In the genomic region with DNA sequence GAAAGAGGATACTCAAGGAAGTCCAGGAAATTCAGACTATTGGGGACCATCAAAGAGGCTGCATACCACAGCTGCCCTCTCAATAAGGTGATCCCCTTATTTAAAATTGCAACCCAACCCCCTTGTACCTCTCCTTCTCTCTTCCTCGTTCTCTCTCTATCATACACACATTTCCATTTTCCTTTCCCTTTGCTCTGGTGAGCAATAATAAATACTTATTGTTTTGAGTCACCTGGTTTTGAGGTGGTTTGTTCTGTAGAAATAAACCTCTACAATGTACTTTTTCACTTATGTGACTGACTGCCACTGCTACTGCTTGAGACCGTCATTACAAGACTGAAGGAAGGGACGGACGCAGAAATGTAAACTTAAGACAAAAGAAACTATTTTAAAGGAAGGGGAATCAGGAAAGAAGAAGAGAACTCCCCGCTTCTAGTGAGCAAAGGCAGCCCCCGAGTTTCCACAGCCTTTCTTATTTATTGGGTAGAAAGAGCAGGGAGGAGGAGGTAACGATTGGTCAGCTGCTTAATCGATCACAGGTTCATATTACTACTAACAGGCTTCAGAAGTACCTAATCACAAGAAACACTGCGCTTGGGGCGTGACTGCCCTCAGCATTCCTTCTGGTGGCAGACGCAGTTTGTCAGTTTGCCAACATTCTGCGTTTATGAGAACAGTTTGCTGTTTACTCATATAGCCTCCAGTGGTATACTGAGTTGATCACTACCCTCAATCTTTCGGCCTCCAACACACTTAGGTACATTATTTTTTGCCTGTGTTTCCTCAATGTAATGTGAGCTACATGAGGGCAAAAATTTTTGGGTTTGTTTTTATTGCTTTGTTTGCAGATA, we compare ENCODE assay signal across 16 cellular contexts. TPM values are rescaled to one million over a fixed set of nuclear protein-coding genes. Genes with fewer than 3 reads are reported as not detected.
DNase-seq lines count a peak whose midpoint lies in the region; ATAC-seq, FAIRE-seq and TF ChIP-seq lines count a peak whose summit lies in the region.
"Had no signal": no experiment of that assay in that cellular context is flagged by ENCODE, and none has a peak within 500 bp of the region (broad histone marks: within the 10 kb centered on the region; RNA-seq: fewer than 3 reads in every experiment).

No MANE protein-coding gene starts in this region.

- H3K9me3 ChIP-seq in astrocyte (ENCODE audit: insufficient read depth, low read depth, low read length) (no peaks in the 10 kb centered on the region), right atrium auricular region (no peaks in the 10 kb centered on the region)
- H3K9me3 ChIP-seq: Caco-2, right lobe of liver had no signal

- H3K4me3 Mint-ChIP-seq in astrocyte (ENCODE audit: unreplicated experiment), result no peak overlapping the region
- no peak overlapping the region for H3K4me3 Mint-ChIP-seq in stimulated activated naive B cell treated with anti-CD40 and anti-IgM and Interleukin-4, amounts not matched to agents 10 μg/mL and 1 μg/mL and 100 μg/mL, for 72 hours
- H3K4me3 Mint-ChIP-seq: H9; nephron; stimulated activated naive CD8-positive, alpha-beta T cell treated with anti-CD3 and anti-CD28 coated beads, Interleukin-15, amount 100 ng/mL, for 72 hours had no signal

- H3K27me3 ChIP-seq in astrocyte (ENCODE audit: insufficient read depth, low read length), result no peaks in the 10 kb centered on the region
- no peaks in the 10 kb centered on the region for H3K27me3 ChIP-seq in foreskin keratinocyte
- no peaks in the 10 kb centered on the region for H3K27me3 ChIP-seq in right atrium auricular region
- H3K27me3 ChIP-seq: right lobe of liver had no signal

- H3K27ac ChIP-seq in astrocyte (ENCODE audit: low read depth, low read length), result no peak overlapping the region
- peak overlapping the region; percentile 39 for H3K27ac ChIP-seq in foreskin keratinocyte
- H3K27ac ChIP-seq in urinary bladder (ENCODE audit: low read depth), result peak overlapping the region; percentile 74
- H3K27ac ChIP-seq in right atrium auricular region, result no peak overlapping the region
- H3K27ac ChIP-seq: right lobe of liver, WERI-Rb-1 had no signal

- H3K4me2 ChIP-seq in astrocyte (ENCODE audit: low read length), result no peak overlapping the region

- no peaks in the 10 kb centered on the region for H3K4me1 ChIP-seq in astrocyte (ENCODE audit: insufficient read depth, low read length)
- H3K4me1 ChIP-seq in foreskin keratinocyte, result peaks cover 12% of the 10 kb centered on the region
- H3K4me1 ChIP-seq in urinary bladder (ENCODE audit: insufficient read depth), result no peaks in the 10 kb centered on the region
- no peaks in the 10 kb centered on the region for H3K4me1 ChIP-seq in right atrium auricular region
- H3K4me1 ChIP-seq: Caco-2, right lobe of liver had no signal

- H3K4me3 ChIP-seq in astrocyte (ENCODE audit: insufficient read depth, low read depth, low read length), result no peak overlapping the region
- no peak overlapping the region for H3K4me3 ChIP-seq in urinary bladder (ENCODE audit: low read depth, low read length)
- H3K4me3 ChIP-seq in right atrium auricular region, result no peak overlapping the region
- H3K4me3 ChIP-seq: right lobe of liver had no signal

- no peaks in the 10 kb centered on the region for H3K9me3 Mint-ChIP-seq in astrocyte (ENCODE audit: unreplicated experiment)
- no peaks in the 10 kb centered on the region for H3K9me3 Mint-ChIP-seq in stimulated activated naive B cell treated with anti-CD40 and anti-IgM and Interleukin-4, amounts not matched to agents 10 μg/mL and 1 μg/mL and 100 μg/mL, for 72 hours
- H3K9me3 Mint-ChIP-seq: H9; nephron; stimulated activated naive CD8-positive, alpha-beta T cell treated with anti-CD3 and anti-CD28 coated beads, Interleukin-15, amount 100 ng/mL, for 72 hours had no signal

- no peak for TF ChIP-seq CTCF in astrocyte (IDR thresholded peaks at IDR 0.05; ENCODE audit: insufficient read depth, low read depth, low read length)
- TF ChIP-seq CTCF in foreskin keratinocyte (conservative IDR thresholded peaks at IDR 0.05), result no peak
- no peak for TF ChIP-seq CTCF in right atrium auricular region (IDR thresholded peaks at IDR 0.05)

- no peaks in the 10 kb centered on the region for H3K36me3 Mint-ChIP-seq in astrocyte (ENCODE audit: low read depth, unreplicated experiment)
- no peaks in the 10 kb centered on the region for H3K36me3 Mint-ChIP-seq in stimulated activated naive B cell treated with anti-CD40 and anti-IgM and Interleukin-4, amounts not matched to agents 10 μg/mL and 1 μg/mL and 100 μg/mL, for 72 hours

- H3K79me2 ChIP-seq in astrocyte (ENCODE audit: insufficient read depth, low read length), result no peaks in the 10 kb centered on the region

- no peak overlapping the region for H2AFZ ChIP-seq in astrocyte (ENCODE audit: low read depth, low read length)

- DNase-seq in NCI-H748 (lab: John Stamatoyannopoulos, UW; ENCODE audit: unreplicated experiment) (peak; percentile 23), NCI-H748 treated with DMSO at 0.1 percent for 48 hours (lab: John Stamatoyannopoulos, UW) (no peak), astrocyte (ENCODE audit: low read depth) (no peak), foreskin keratinocyte (peak; percentile 56 to 83), right atrium auricular region (ENCODE audit: low spot score) (no peak), KG1 (lab: John Stamatoyannopoulos, UW) (no peak)
- no peak for DNase-seq in stimulated activated naive B cell treated with anti-CD40 and anti-IgM and Interleukin-4, amounts not matched to agents 10 μg/mL and 1 μg/mL and 100 μg/mL, for 72 hours
- DNase-seq: Caco-2; H9; hypothalamus; MM.1S; right lobe of liver; stimulated activated naive CD8-positive, alpha-beta T cell treated with anti-CD3 and anti-CD28 coated beads, Interleukin-15, amount 100 ng/mL, for 72 hours; WERI-Rb-1 had no signal

- no peaks in the 10 kb centered on the region for H4K20me1 ChIP-seq in astrocyte (ENCODE audit: insufficient read depth, low read length)

- H3K36me3 ChIP-seq in astrocyte (ENCODE audit: insufficient read depth, low read length) (no peaks in the 10 kb centered on the region), urinary bladder (ENCODE audit: insufficient read depth) (no peaks in the 10 kb centered on the region), right atrium auricular region (no peaks in the 10 kb centered on the region)
- H3K36me3 ChIP-seq: right lobe of liver, WERI-Rb-1 had no signal

- WGBS in urinary bladder, result 74% methylated on average over 13 of the region's 13 CpGs

- peak; percentile 83 for ATAC-seq in foreskin keratinocyte
- no peak for ATAC-seq in stimulated activated naive B cell treated with anti-CD40 and anti-IgM and Interleukin-4, amounts not matched to agents 10 μg/mL and 1 μg/mL and 100 μg/mL, for 72 hours (replicated peaks)
- ATAC-seq: right lobe of liver; stimulated activated naive CD8-positive, alpha-beta T cell treated with anti-CD3 and anti-CD28 coated beads, Interleukin-15, amount 100 ng/mL, for 72 hours had no signal

- no peaks in the 10 kb centered on the region for H3K4me1 Mint-ChIP-seq in astrocyte (ENCODE audit: low read depth, unreplicated experiment)
- H3K4me1 Mint-ChIP-seq in stimulated activated naive B cell treated with anti-CD40 and anti-IgM and Interleukin-4, amounts not matched to agents 10 μg/mL and 1 μg/mL and 100 μg/mL, for 72 hours, result no peaks in the 10 kb centered on the region
- H3K4me1 Mint-ChIP-seq: H9; nephron; stimulated activated naive CD8-positive, alpha-beta T cell treated with anti-CD3 and anti-CD28 coated beads, Interleukin-15, amount 100 ng/mL, for 72 hours had no signal

- no peaks in the 10 kb centered on the region for H3K27me3 Mint-ChIP-seq in astrocyte (ENCODE audit: low read depth, unreplicated experiment)
- H3K27me3 Mint-ChIP-seq in stimulated activated naive B cell treated with anti-CD40 and anti-IgM and Interleukin-4, amounts not matched to agents 10 μg/mL and 1 μg/mL and 100 μg/mL, for 72 hours, result no peaks in the 10 kb centered on the region
- H3K27me3 Mint-ChIP-seq: stimulated activated naive CD8-positive, alpha-beta T cell treated with anti-CD3 and anti-CD28 coated beads, Interleukin-15, amount 100 ng/mL, for 72 hours had no signal

- H3K27ac Mint-ChIP-seq in astrocyte (ENCODE audit: unreplicated experiment), result no peak overlapping the region
- no peak overlapping the region for H3K27ac Mint-ChIP-seq in stimulated activated naive B cell treated with anti-CD40 and anti-IgM and Interleukin-4, amounts not matched to agents 10 μg/mL and 1 μg/mL and 100 μg/mL, for 72 hours
- H3K27ac Mint-ChIP-seq: H9; nephron; stimulated activated naive CD8-positive, alpha-beta T cell treated with anti-CD3 and anti-CD28 coated beads, Interleukin-15, amount 100 ng/mL, for 72 hours had no signal

- no peak overlapping the region for H3K9ac ChIP-seq in astrocyte (ENCODE audit: low read length)

- peak; percentile 41 for FAIRE-seq in astrocyte (lab: Jason Lieb, UNC)

RNA-seq across cellular contexts. Expression of a gene that starts 16.9 kb away (rescaled TPM):
- 128 and 130 TPM in 2 replicates for total RNA-seq in astrocyte
- total RNA-seq in foreskin keratinocyte, result 65.4 and 67.9 TPM in 2 replicates
- polyA plus RNA-seq in foreskin keratinocyte, result 50.7 and 54.4 TPM in 2 replicates
- total RNA-seq in urinary bladder, result 172 TPM
- 64.9 TPM for polyA plus RNA-seq in urinary bladder
- 10 to 100 TPM; 75.5 to 90.1 TPM for total RNA-seq in right atrium auricular region

RNA-seq across cellular contexts. Expression of a gene that starts 32.8 kb away (rescaled TPM):
- total RNA-seq in astrocyte, result 39.5 and 43.8 TPM in 2 replicates
- total RNA-seq in foreskin keratinocyte, result 9.5 and 11.6 TPM in 2 replicates
- 12.5 and 18.2 TPM in 2 replicates for polyA plus RNA-seq in foreskin keratinocyte
- 9.7 TPM for total RNA-seq in urinary bladder
- 6.1 TPM for polyA plus RNA-seq in urinary bladder
- 1 to 10 TPM; 6.0 to 8.3 TPM for total RNA-seq in right atrium auricular region

Comparison
In these comparisons a context has a peak if more than half of its experiments do, and no peak if none do; other contexts are left out.
1. DNase-seq: peak in NCI-H748 (single experiment) and foreskin keratinocyte (2 of 2); none in NCI-H748 treated with DMSO at 0.1 percent for 48 hours (single experiment), astrocyte (single experiment), right atrium auricular region (single experiment), stimulated activated naive B cell treated with anti-CD40 and anti-IgM and Interleukin-4, amounts not matched to agents 10 μg/mL and 1 μg/mL and 100 μg/mL, for 72 hours (single experiment) and KG1 (single experiment).
2. H3K27ac ChIP-seq: peak in foreskin keratinocyte (single experiment) and urinary bladder (single experiment); none in astrocyte (single experiment) and right atrium auricular region (0 of 2).